ENCODE assay signal across 13 cellular contexts in the genomic region with DNA sequence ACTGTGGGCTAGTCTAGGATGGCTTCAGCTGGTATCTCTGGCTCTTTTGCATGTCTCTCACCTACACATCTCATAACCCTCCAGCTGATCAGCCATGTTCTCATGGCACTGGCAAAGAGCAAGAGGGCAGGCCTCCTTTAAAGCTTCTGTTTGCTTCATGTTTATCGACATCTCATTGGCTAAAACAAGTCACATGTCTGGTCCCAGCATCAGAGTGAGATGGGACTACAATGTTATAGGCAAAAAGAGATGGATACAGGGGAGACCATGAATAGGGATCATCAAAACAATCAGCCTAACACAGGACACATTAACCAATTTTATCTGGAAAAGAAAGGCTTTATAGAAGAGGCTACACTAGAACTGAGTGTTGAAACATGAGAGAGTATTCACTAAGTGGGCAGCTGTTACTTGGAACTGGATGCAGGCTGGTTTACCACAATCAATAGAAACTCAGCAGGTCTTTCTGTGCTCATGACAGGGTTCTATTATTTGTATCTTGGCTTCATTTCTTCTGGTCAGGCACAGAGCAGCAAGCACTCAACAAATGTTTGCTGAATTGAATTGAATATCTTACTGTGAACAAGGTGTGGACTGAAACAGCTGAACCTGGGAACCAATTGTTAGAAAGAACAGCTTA. TPM values are rescaled to one million over a fixed set of nuclear protein-coding genes. Genes with fewer than 3 reads are reported as not detected.
DNase-seq lines count a peak whose midpoint lies in the region; ATAC-seq and TF ChIP-seq lines count a peak whose summit lies in the region.
"Had no signal": no experiment of that assay in that cellular context is flagged by ENCODE, and none has a peak within 500 bp of the region (broad histone marks: within the 10 kb centered on the region; RNA-seq: fewer than 3 reads in every experiment).

No MANE protein-coding gene starts in this region.

- peak overlapping the region; percentile 35 to 99 (median 90) for H3K27ac ChIP-seq in dorsolateral prefrontal cortex
- H3K27ac ChIP-seq: Peyer's patch had no signal

- H3K36me3 Mint-ChIP-seq in stimulated activated naive B cell treated with anti-CD40 and anti-IgM and Interleukin-4, amounts not matched to agents 10 μg/mL and 1 μg/mL and 100 μg/mL, for 72 hours = peaks cover 8 to 17% of the 10 kb centered on the region in 2 donors
- peaks cover 4% of the 10 kb centered on the region for H3K36me3 Mint-ChIP-seq in mesothelial cell of epicardium

- peak in 4 of 56 donors; percentile 7 to 19 (median 12) for TF ChIP-seq CTCF in dorsolateral prefrontal cortex (IDR thresholded peaks at IDR 0.05 in 54 of 56, conservative IDR thresholded peaks at IDR 0.05 in 2 of 56; ENCODE audit: low read depth in 1 of 56, partially characterized antibody in 56 of 56)
- TF ChIP-seq CTCF in mesothelial cell of epicardium (IDR thresholded peaks at IDR 0.05; ENCODE audit: unreplicated experiment) = no peak

- peaks cover 8 to 14% of the 10 kb centered on the region in 2 donors for H3K4me1 Mint-ChIP-seq in stimulated activated naive B cell treated with anti-CD40 and anti-IgM and Interleukin-4, amounts not matched to agents 10 μg/mL and 1 μg/mL and 100 μg/mL, for 72 hours
- H3K4me1 Mint-ChIP-seq in mesothelial cell of epicardium = peaks cover 18% of the 10 kb centered on the region

- H3K4me3 ChIP-seq in dorsolateral prefrontal cortex = peak overlapping the region in 28 of 59 donors; percentile 2 to 45 (median 18)
- H3K4me3 ChIP-seq: Peyer's patch had no signal

- H3K9me3 Mint-ChIP-seq in stimulated activated naive B cell treated with anti-CD40 and anti-IgM and Interleukin-4, amounts not matched to agents 10 μg/mL and 1 μg/mL and 100 μg/mL, for 72 hours = no peaks in the 10 kb centered on the region
- H3K9me3 Mint-ChIP-seq in mesothelial cell of epicardium = no peaks in the 10 kb centered on the region
- H3K9me3 Mint-ChIP-seq: activated B cell treated with CpG ODN at 0.5 μM for 24 hours, neural crest cell had no signal

- no peak for ATAC-seq in stimulated activated naive B cell treated with anti-CD40 and anti-IgM and Interleukin-4, amounts not matched to agents 10 μg/mL and 1 μg/mL and 100 μg/mL, for 72 hours (replicated peaks)

- no peaks in the 10 kb centered on the region for H3K27me3 ChIP-seq in dorsolateral prefrontal cortex
- H3K27me3 ChIP-seq: Peyer's patch had no signal

- DNase-seq in NCI-H187 (lab: John Stamatoyannopoulos, UW) (peak; percentile 18 to 36), NCI-H187 treated with DMSO at 0.1 percent for 48 hours (lab: John Stamatoyannopoulos, UW) (no peak), NCI-H2196 (lab: John Stamatoyannopoulos, UW; ENCODE audit: unreplicated experiment) (peak; percentile 62), dorsolateral prefrontal cortex (no peak), pons (ENCODE audit: low spot score) (peak; percentile 97), HK-2 (ENCODE audit: unreplicated experiment) (no peak), mesothelial cell of epicardium (ENCODE audit: low spot score in 2 of 2, unreplicated experiment in 2 of 2) (no peak)
- no peak for DNase-seq in stimulated activated naive B cell treated with anti-CD40 and anti-IgM and Interleukin-4, amounts not matched to agents 10 μg/mL and 1 μg/mL and 100 μg/mL, for 72 hours
- DNase-seq: activated B cell treated with CpG ODN at 0.5 μM for 24 hours, GDM1, Peyer's patch had no signal

- H3K27me3 Mint-ChIP-seq in stimulated activated naive B cell treated with anti-CD40 and anti-IgM and Interleukin-4, amounts not matched to agents 10 μg/mL and 1 μg/mL and 100 μg/mL, for 72 hours = no peaks in the 10 kb centered on the region
- no peaks in the 10 kb centered on the region for H3K27me3 Mint-ChIP-seq in mesothelial cell of epicardium (ENCODE audit: low read depth)
- H3K27me3 Mint-ChIP-seq: activated B cell treated with CpG ODN at 0.5 μM for 24 hours had no signal

- intact Hi-C loops in dorsolateral prefrontal cortex (cut with DNase I) = loop anchor here in 1 of 2 donors (5.0 kb wide), 1 partner anchor 109 kb away; no protein-coding TSS in a partner anchor

- no peak overlapping the region for H3K27ac Mint-ChIP-seq in stimulated activated naive B cell treated with anti-CD40 and anti-IgM and Interleukin-4, amounts not matched to agents 10 μg/mL and 1 μg/mL and 100 μg/mL, for 72 hours
- no peak overlapping the region for H3K27ac Mint-ChIP-seq in mesothelial cell of epicardium
- H3K27ac Mint-ChIP-seq: activated B cell treated with CpG ODN at 0.5 μM for 24 hours had no signal

- no peak overlapping the region for H3K4me3 Mint-ChIP-seq in stimulated activated naive B cell treated with anti-CD40 and anti-IgM and Interleukin-4, amounts not matched to agents 10 μg/mL and 1 μg/mL and 100 μg/mL, for 72 hours
- H3K4me3 Mint-ChIP-seq in mesothelial cell of epicardium = no peak overlapping the region
- H3K4me3 Mint-ChIP-seq: activated B cell treated with CpG ODN at 0.5 μM for 24 hours, neural crest cell had no signal

RNA-seq across cellular contexts. Expression of a gene that starts 5.3 kb away (rescaled TPM):
- 10 to 100 TPM in 113 of 120 experiments, 1 to 10 TPM in 7; 7.7 to 39.9 (median 17.7) TPM for total RNA-seq in dorsolateral prefrontal cortex
- total RNA-seq in mesothelial cell of epicardium = 3.0 to 5.2 TPM (median 4.3 TPM) in 3 replicates

RNA-seq across cellular contexts. Expression of a gene that starts 5.6 kb away (rescaled TPM):
- total RNA-seq in dorsolateral prefrontal cortex (100 to 1,000 TPM; 140 to 428 (median 218) TPM), mesothelial cell of epicardium (317 to 334 TPM (median 327 TPM) in 3 replicates)

RNA-seq across cellular contexts. Expression of a gene that starts 17.1 kb away (rescaled TPM):
- total RNA-seq in dorsolateral prefrontal cortex (100 to 1,000 TPM in 2 of 120 experiments, 10 to 100 TPM in 118; 54.1 to 105 (median 74.6) TPM), mesothelial cell of epicardium (69.1 to 76.5 TPM (median 74.2 TPM) in 3 replicates)

RNA-seq across cellular contexts. Expression of a gene that starts 19.8 kb away (rescaled TPM):
- total RNA-seq in dorsolateral prefrontal cortex (1 to 10 TPM in 1 of 120 experiments, under 1 TPM in 8, not detected in 111; 0.49 to 1.0 (median 0.64) TPM), mesothelial cell of epicardium (not detected in 3 replicates)
- total RNA-seq: activated B cell treated with CpG ODN at 0.5 μM for 24 hours, H4, neural crest cell, Peyer's patch had no signal

RNA-seq across cellular contexts. Expression of a gene that starts 26.5 kb away (rescaled TPM):
- 10 to 100 TPM; 28.2 to 59.0 (median 40.8) TPM for total RNA-seq in dorsolateral prefrontal cortex
- total RNA-seq in mesothelial cell of epicardium = 39.3 to 39.5 TPM (median 39.4 TPM) in 3 replicates

Comparison
In these comparisons a context has a peak if more than half of its experiments do, and no peak if none do; other contexts are left out.
1. DNase-seq: peak in NCI-H187 (2 of 2), NCI-H2196 (single experiment) and pons (single experiment); none in NCI-H187 treated with DMSO at 0.1 percent for 48 hours (single experiment), dorsolateral prefrontal cortex (0 of 10), HK-2 (single experiment), stimulated activated naive B cell treated with anti-CD40 and anti-IgM and Interleukin-4, amounts not matched to agents 10 μg/mL and 1 μg/mL and 100 μg/mL, for 72 hours (single experiment) and mesothelial cell of epicardium (0 of 2).